ENCODE assay signal across 9 cellular contexts in the genomic region with DNA sequence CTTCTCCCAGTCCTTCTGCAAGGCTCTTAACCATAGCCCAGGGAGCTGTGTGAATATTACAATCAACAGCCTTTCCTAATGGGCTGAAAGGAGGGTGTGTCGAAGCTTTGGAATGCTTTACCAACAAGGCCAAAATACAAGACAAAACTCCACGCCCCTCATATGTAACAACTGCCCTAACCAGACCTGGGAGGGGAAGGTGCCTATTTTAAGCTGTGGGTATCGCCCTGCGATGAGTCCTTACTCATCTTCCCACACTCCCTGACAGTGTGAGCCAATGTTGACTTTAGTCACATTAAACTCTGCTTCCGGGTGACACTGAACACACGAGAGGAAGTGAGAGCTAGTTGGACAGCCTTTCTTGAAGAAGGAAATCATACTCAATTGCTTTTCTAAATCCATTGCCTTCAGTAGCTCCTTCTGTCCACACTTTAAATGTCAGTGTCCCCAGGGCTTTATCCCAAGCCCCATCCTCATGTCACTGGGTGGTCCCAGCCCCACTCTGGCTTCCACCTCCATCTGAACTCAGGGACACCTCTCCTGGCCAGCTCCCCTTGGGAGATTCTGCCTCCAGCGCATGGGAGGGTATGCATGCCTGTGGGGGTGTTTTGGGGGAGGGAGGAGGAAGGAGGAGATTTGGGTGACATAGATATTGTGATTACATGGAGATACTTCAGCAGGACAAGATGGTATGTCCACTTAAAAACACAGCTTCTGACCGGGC. TPM values are rescaled to one million over a fixed set of nuclear protein-coding genes. Genes with fewer than 3 reads are reported as not detected.
A peak's percentile ranks its signal among the peaks of the same experiment; 100 is the strongest.
DNase-seq lines count a peak whose midpoint lies in the region; ATAC-seq and TF ChIP-seq lines count a peak whose summit lies in the region.
"Had no signal": no experiment of that assay in that cellular context is flagged by ENCODE, and none has a peak within 500 bp of the region (broad histone marks: within the 10 kb centered on the region; RNA-seq: fewer than 3 reads in every experiment).

No MANE protein-coding gene starts in this region.

- H3K4me3 ChIP-seq in mammary epithelial cell (replicated peaks in 1 of 3; ENCODE audit: insufficient read depth in 1 of 3, low read depth in 2 of 3, low read length in 3 of 3) (no peak overlapping the region), testis (no peak overlapping the region)
- H3K4me3 ChIP-seq in naive thymus-derived CD4-positive, alpha-beta T cell (ENCODE audit: low read length), result no peak overlapping the region

- H2AFZ ChIP-seq in mammary epithelial cell (ENCODE audit: low read depth, low read length), result peak overlapping the region; percentile 89

- in situ Hi-C loops in KBM-7 (cut with MboI; ENCODE audit: low pct_unique_long_range_greater_than_20kb, low sequenced_read_pairs), result no loop called here
- in situ Hi-C loops in mammary epithelial cell (cut with MboI; ENCODE audit: low sequenced_read_pairs in 2 of 2), result no loop called here

- H3K9me3 ChIP-seq in mammary epithelial cell (replicated peaks; ENCODE audit: insufficient read depth, low read length) (no peaks in the 10 kb centered on the region), testis (no peaks in the 10 kb centered on the region)
- no peaks in the 10 kb centered on the region for H3K9me3 ChIP-seq in naive thymus-derived CD4-positive, alpha-beta T cell (ENCODE audit: control insufficient read depth in 2 of 3, low read length in 3 of 3)

- CTCF ChIA-PET in mammary epithelial cell (lab: Charles Lee; ENCODE audit: low non-redundant PET), result interaction anchor here (0.6 kb wide), 1 partner anchor 896 kb away, joined by 4 read pairs; no protein-coding TSS in a partner anchor
- CTCF ChIA-PET in naive thymus-derived CD4-positive, alpha-beta T cell (lab: Charles Lee), result interaction anchor here (0.9 kb wide), 1 partner anchor 152 kb away, joined by 3 read pairs; no protein-coding TSS in a partner anchor

- H3K4me2 ChIP-seq in mammary epithelial cell (ENCODE audit: insufficient read depth, low read depth, low read length), result peak overlapping the region; percentile 15

- H3K27me3 ChIP-seq in mammary epithelial cell (ENCODE audit: insufficient read depth, low read length) (peaks cover 3% of the 10 kb centered on the region), testis (no peaks in the 10 kb centered on the region)
- H3K27me3 ChIP-seq in naive thymus-derived CD4-positive, alpha-beta T cell (ENCODE audit: control insufficient read depth in 2 of 2, insufficient read depth in 2 of 2, low read length in 2 of 2), result no peaks in the 10 kb centered on the region

- dilution Hi-C loops in mammary epithelial cell (cut with HindIII; ENCODE audit: low sequenced_read_pairs), result loop anchor here (5.0 kb wide), 1 partner anchor 87 kb away; no protein-coding TSS in a partner anchor

- intact Hi-C loops in mammary epithelial cell (cut with micrococcal nuclease) (no loop called here), testis (cut with DNase I; ENCODE audit: low total_unique reads) (loop anchor here (10.0 kb wide), 1 partner anchor 171 kb away; no protein-coding TSS in a partner anchor)
- intact Hi-C loops in naive thymus-derived CD4-positive, alpha-beta T cell (cut with micrococcal nuclease), result no loop called here

- TF ChIP-seq POLR2A in testis (IDR thresholded peaks at IDR 0.05), result no peak

- TF ChIP-seq CTCF in mammary epithelial cell (conservative IDR thresholded peaks at IDR 0.05 in 1 of 2, IDR thresholded peaks at IDR 0.05 in 1 of 2; ENCODE audit: extremely low read depth in 1 of 2, insufficient read depth in 1 of 2, low read depth in 1 of 2, low read length in 2 of 2) (no peak), testis (IDR thresholded peaks at IDR 0.05) (no peak)

- ATAC-seq in naive thymus-derived CD4-positive, alpha-beta T cell, result peak; percentile 93
- ATAC-seq in HG02870 (IDR thresholded peaks at IDR 0.05; ENCODE audit: unreplicated experiment) (no peak), GM21447 (IDR thresholded peaks at IDR 0.05; ENCODE audit: unreplicated experiment) (no peak)

- H3K36me3 ChIP-seq in mammary epithelial cell (ENCODE audit: insufficient read depth, low read length) (no peaks in the 10 kb centered on the region), testis (ENCODE audit: low read depth, missing control alignments) (no peaks in the 10 kb centered on the region)
- H3K36me3 ChIP-seq in naive thymus-derived CD4-positive, alpha-beta T cell (ENCODE audit: control insufficient read depth in 2 of 3, insufficient read depth in 3 of 3, low read length in 3 of 3), result no peaks in the 10 kb centered on the region

- POLR2A ChIA-PET in naive thymus-derived CD4-positive, alpha-beta T cell (lab: Charles Lee), result interaction anchor here (0.7 kb wide), 1 partner anchor 167 kb away, joined by 3 read pairs; no protein-coding TSS in a partner anchor

- no peak overlapping the region for H3K4me3 Mint-ChIP-seq in naive thymus-derived CD4-positive, alpha-beta T cell

- 19% methylated on average over 7 of the region's 8 CpGs for WGBS in mammary epithelial cell (ENCODE audit: low coverage, missing lambda C conversion rate)
- WGBS in testis, 2 donors, result 76 to 84% methylated on average over 8 of the region's 8 CpGs

- no peaks in the 10 kb centered on the region for H3K79me2 ChIP-seq in mammary epithelial cell (ENCODE audit: insufficient read depth, low read length)

- H3K27ac Mint-ChIP-seq in naive thymus-derived CD4-positive, alpha-beta T cell, result peak overlapping the region in 2 of 9 donors; percentile 29 to 41

- no peak overlapping the region for H3K9ac ChIP-seq in mammary epithelial cell (ENCODE audit: insufficient read depth, low read length)

- H3K27ac ChIP-seq in mammary epithelial cell (ENCODE audit: insufficient read depth, low read depth, low read length) (peak overlapping the region; percentile 33), testis (no peak overlapping the region)
- H3K27ac ChIP-seq in naive thymus-derived CD4-positive, alpha-beta T cell (ENCODE audit: low read depth, low read length), result no peak overlapping the region

- no peaks in the 10 kb centered on the region for H4K20me1 ChIP-seq in mammary epithelial cell (ENCODE audit: insufficient read depth, low read length)

- BruUV-seq in mammary epithelial cell (replicated peaks; lab: Mats Ljungman, UMichigan), result no TSS peak

- H3K4me1 Mint-ChIP-seq in naive thymus-derived CD4-positive, alpha-beta T cell, result peaks cover 0 to 10% (median 0%) of the 10 kb centered on the region in 7 donors

- H3K36me3 Mint-ChIP-seq in naive thymus-derived CD4-positive, alpha-beta T cell, result no peaks in the 10 kb centered on the region

- DNase-seq in DMS53 treated with DMSO at 0.1 percent for 48 hours (lab: John Stamatoyannopoulos, UW; ENCODE audit: unreplicated experiment) (peak; percentile 78), KBM-7 (peak; percentile 61), mammary epithelial cell (peak; percentile 88), testis (no peak), GDM1 (lab: John Stamatoyannopoulos, UW) (no peak)
- no peak for DNase-seq in naive thymus-derived CD4-positive, alpha-beta T cell
- DNase-seq: T-helper 9 cell had no signal

- peaks cover 0 to 7% (median 0%) of the 10 kb centered on the region in 5 donors for H3K27me3 Mint-ChIP-seq in naive thymus-derived CD4-positive, alpha-beta T cell

- H3K4me1 ChIP-seq in mammary epithelial cell (ENCODE audit: insufficient read depth, low read length) (peaks cover 18% of the 10 kb centered on the region), testis (no peaks in the 10 kb centered on the region)
- no peaks in the 10 kb centered on the region for H3K4me1 ChIP-seq in naive thymus-derived CD4-positive, alpha-beta T cell (ENCODE audit: control insufficient read depth in 2 of 2, insufficient read depth in 2 of 2, low read length in 2 of 2)

- H3K9me3 Mint-ChIP-seq in naive thymus-derived CD4-positive, alpha-beta T cell, result no peaks in the 10 kb centered on the region

RNA-seq across cellular contexts. Expression of a gene that starts 6.5 kb away (rescaled TPM):
- total RNA-seq in mammary epithelial cell (100 to 1,000 TPM in 1 of 2 donors, 10 to 100 TPM in 1; 71.0 to 112 TPM), testis (100 to 1,000 TPM; 122 to 134 TPM)
- polyA plus RNA-seq in mammary epithelial cell (71.5 TPM), testis (ENCODE audit: insufficient read depth, low read depth, low replicate concordance) (76.1 TPM)
- polyA minus RNA-seq in mammary epithelial cell, result 137 TPM
- total RNA-seq in naive thymus-derived CD4-positive, alpha-beta T cell, result 100 to 1,000 TPM in 1 of 5 experiments, 10 to 100 TPM in 4; 71.3 to 117 (median 86.9) TPM
- 10 to 100 TPM; 19.3 to 58.5 TPM for polyA plus RNA-seq in naive thymus-derived CD4-positive, alpha-beta T cell

RNA-seq across cellular contexts. Expression of a gene that starts 55.6 kb away (rescaled TPM):
- total RNA-seq in mammary epithelial cell (10 to 100 TPM in 1 of 2 donors, 1 to 10 TPM in 1; 9.5 to 20.4 TPM), testis (10 to 100 TPM; 58.7 to 61.4 TPM)
- polyA plus RNA-seq in mammary epithelial cell (11.6 TPM), testis (ENCODE audit: insufficient read depth, low read depth, low replicate concordance) (34.9 TPM)
- polyA minus RNA-seq in mammary epithelial cell, result 7.5 TPM
- 100 to 1,000 TPM in 2 of 5 experiments, 10 to 100 TPM in 3; 27.9 to 133 (median 43.3) TPM for total RNA-seq in naive thymus-derived CD4-positive, alpha-beta T cell
- 10 to 100 TPM; 19.4 to 23.8 TPM for polyA plus RNA-seq in naive thymus-derived CD4-positive, alpha-beta T cell

Comparison
In these comparisons a context has a peak if more than half of its experiments do, and no peak if none do; other contexts are left out.
1. DNase-seq: peak in DMS53 treated with DMSO at 0.1 percent for 48 hours (single experiment), KBM-7 (single experiment) and mammary epithelial cell (single experiment); none in naive thymus-derived CD4-positive, alpha-beta T cell (0 of 9), testis (single experiment) and GDM1 (single experiment).